14 cellular contexts compared by ENCODE assay signal in genomic region chr1:14914351-14914988, GRCh38.
DNase-seq lines count a peak whose midpoint lies in the region; ATAC-seq, FAIRE-seq and TF ChIP-seq lines count a peak whose summit lies in the region.
"Had no signal": no experiment of that assay in that cellular context is flagged by ENCODE, and none has a peak within 500 bp of the region (broad histone marks: within the 10 kb centered on the region; RNA-seq: fewer than 3 reads in every experiment).

No MANE protein-coding gene starts in this region.

- H3F3A ChIP-seq in SK-N-SH (replicated peaks; ENCODE audit: insufficient read depth): no peaks in the 10 kb centered on the region
- no peaks in the 10 kb centered on the region for H3F3A ChIP-seq in OCI-LY1 (ENCODE audit: insufficient read depth, low read length)

- no peaks in the 10 kb centered on the region for H3K9me1 ChIP-seq in keratinocyte (ENCODE audit: control insufficient read depth, extremely low read depth, insufficient read depth, low read length)

- H3K79me2 ChIP-seq in SK-N-SH (ENCODE audit: insufficient read depth) (no peaks in the 10 kb centered on the region), OCI-LY1 (ENCODE audit: insufficient read depth, low read length) (no peaks in the 10 kb centered on the region), keratinocyte (ENCODE audit: control insufficient read depth, insufficient read depth, low read length) (no peaks in the 10 kb centered on the region)

- ATAC-seq in SK-N-SH treated with all-trans-retinoic acid at 6 μM for 48 hours (no peak), HG03045 (IDR thresholded peaks at IDR 0.05; ENCODE audit: unreplicated experiment) (no peak)

- H3K9me2 ChIP-seq in SK-N-SH (no peaks in the 10 kb centered on the region), OCI-LY1 (ENCODE audit: low read depth, low read length) (no peaks in the 10 kb centered on the region)

- H3K27ac ChIP-seq in SK-N-SH (ENCODE audit: low read depth in 2 of 2, low read length in 1 of 2) (no peak overlapping the region), OCI-LY1 (ENCODE audit: low read depth, low read length, poor library complexity, severe bottlenecking) (peak overlapping the region; percentile 82), keratinocyte (ENCODE audit: control insufficient read depth, insufficient read depth, low read length) (no peak overlapping the region), tibial nerve (peak overlapping the region in 3 of 4 donors; percentile 30 to 75 (median 40))
- H3K27ac ChIP-seq: esophagus muscularis mucosa, foreskin keratinocyte, psoas muscle had no signal

- FAIRE-seq in keratinocyte (lab: Jason Lieb, UNC): no peak
- FAIRE-seq: A204.1, islet of Langerhans had no signal

- no peak for TF ChIP-seq EP300 in SK-N-SH (IDR thresholded peaks at IDR 0.05; ENCODE audit: borderline replicate concordance in 1 of 2, low read depth in 1 of 2, low read length in 1 of 2)
- TF ChIP-seq EP300 in tibial nerve (IDR thresholded peaks at IDR 0.05): no peak

- CTCF ChIA-PET in SK-N-SH (lab: Yijun Ruan, JAX): interaction anchor here (0.7 to 3.5 kb wide), 16 partner anchors 8 to 185 kb away, joined by 3 to 32 read pairs (median 3); no protein-coding TSS in a partner anchor

- H3K27me3 ChIP-seq in SK-N-SH (ENCODE audit: insufficient read depth): no peaks in the 10 kb centered on the region
- H3K27me3 ChIP-seq in OCI-LY1 (ENCODE audit: insufficient read depth, low read length): peaks cover 4% of the 10 kb centered on the region; the same call in 1 of the 2 replicates
- H3K27me3 ChIP-seq in keratinocyte (ENCODE audit: control insufficient read depth, extremely low read depth, insufficient read depth, low read length): no peaks in the 10 kb centered on the region
- H3K27me3 ChIP-seq in tibial nerve: no peaks in the 10 kb centered on the region
- H3K27me3 ChIP-seq: adrenal gland, esophagus muscularis mucosa, foreskin keratinocyte had no signal

- H3K4me3 ChIP-seq in SK-N-SH (ENCODE audit: low read depth in 2 of 2, low read length in 1 of 2) (no peak overlapping the region), OCI-LY1 (ENCODE audit: low read depth, low read length, poor library complexity, severe bottlenecking) (no peak overlapping the region), keratinocyte (ENCODE audit: control insufficient read depth in 2 of 3, extremely low read depth in 1 of 3, insufficient read depth in 2 of 3, low read depth in 1 of 3, low read length in 3 of 3) (no peak overlapping the region), tibial nerve (no peak overlapping the region)
- H3K4me3 ChIP-seq: adrenal gland, esophagus muscularis mucosa, psoas muscle had no signal

- no peak overlapping the region for H3K9ac ChIP-seq in SK-N-SH
- no peak overlapping the region for H3K9ac ChIP-seq in OCI-LY1 (ENCODE audit: low read length)
- H3K9ac ChIP-seq in keratinocyte (ENCODE audit: control insufficient read depth, extremely low read depth, insufficient read depth, low read length): no peak overlapping the region

- no peak overlapping the region for H2AFZ ChIP-seq in SK-N-SH (ENCODE audit: low read depth)
- no peak overlapping the region for H2AFZ ChIP-seq in OCI-LY1 (ENCODE audit: low read length)
- no peak overlapping the region for H2AFZ ChIP-seq in keratinocyte (ENCODE audit: control insufficient read depth, low read length)

- WGBS in SK-N-SH (ENCODE audit: low lambda C conversion rate): 92% methylated on average over 10 of the region's 11 CpGs
- 77 to 80% methylated on average over 11 of the region's 11 CpGs for WGBS in tibial nerve, 2 donors

- H3K4me2 ChIP-seq in SK-N-SH: no peak overlapping the region
- H3K4me2 ChIP-seq in OCI-LY1 (ENCODE audit: low read length): peak overlapping the region; percentile 27; the same call in 1 of the 2 replicates
- H3K4me2 ChIP-seq in keratinocyte (ENCODE audit: control insufficient read depth, extremely low read depth, insufficient read depth, low read depth, low read length): peak overlapping the region; percentile 66

- no peak for TF ChIP-seq POLR2A in tibial nerve (IDR thresholded peaks at IDR 0.05)

- H3K4me1 ChIP-seq in SK-N-SH (ENCODE audit: control insufficient read depth in 1 of 2, insufficient read depth in 2 of 2, low read depth in 1 of 2, low read length in 1 of 2) (peaks cover 0 to 7% of the 10 kb centered on the region in 2 experiments; a peak in 1 of 4 replicates), OCI-LY1 (ENCODE audit: insufficient read depth, low read length, severe bottlenecking) (peaks cover 21% of the 10 kb centered on the region), keratinocyte (ENCODE audit: control insufficient read depth, extremely low read depth, insufficient read depth, low read length) (peaks cover 32% of the 10 kb centered on the region), tibial nerve (peaks cover 0 to 35% (median 6%) of the 10 kb centered on the region in 4 donors)
- H3K4me1 ChIP-seq: adrenal gland, psoas muscle had no signal

- H4K20me1 ChIP-seq in SK-N-SH (ENCODE audit: insufficient read depth) (no peaks in the 10 kb centered on the region), OCI-LY1 (ENCODE audit: insufficient read depth, low read length) (no peaks in the 10 kb centered on the region), keratinocyte (ENCODE audit: control insufficient read depth, extremely low read depth, insufficient read depth, low read length) (no peaks in the 10 kb centered on the region)

- POLR2A ChIA-PET in SK-N-SH (lab: Yijun Ruan, JAX): no interaction called here

- TF ChIP-seq RAD21 in SK-N-SH (IDR thresholded peaks at IDR 0.05; ENCODE audit: low read length): no peak

- dilution Hi-C loops in keratinocyte (cut with MboI; ENCODE audit: extremely low pct_ligation_motif_present, low sequenced_read_pairs): no loop called here

- TF ChIP-seq CTCF in SK-N-SH (IDR thresholded peaks at IDR 0.05) (no peak), OCI-LY1 (IDR thresholded peaks at IDR 0.05; ENCODE audit: low read length) (no peak), keratinocyte (optimal IDR thresholded peaks at IDR 0.05 in 1 of 3, IDR thresholded peaks at IDR 0.05 in 1 of 3, conservative IDR thresholded peaks at IDR 0.05 in 1 of 3; ENCODE audit: extremely low read depth in 1 of 3, insufficient read depth in 2 of 3, low read length in 3 of 3) (no peak), tibial nerve (IDR thresholded peaks at IDR 0.05) (no peak)

- H3K36me3 ChIP-seq in SK-N-SH (replicated peaks in 1 of 2; ENCODE audit: control insufficient read depth in 1 of 2, insufficient read depth in 2 of 2, low read length in 1 of 2): no peaks in the 10 kb centered on the region
- no peaks in the 10 kb centered on the region for H3K36me3 ChIP-seq in OCI-LY1 (ENCODE audit: insufficient read depth, low read length)
- no peaks in the 10 kb centered on the region for H3K36me3 ChIP-seq in keratinocyte (ENCODE audit: control insufficient read depth in 2 of 2, extremely low read depth in 1 of 2, insufficient read depth in 2 of 2, low read length in 2 of 2)
- H3K36me3 ChIP-seq in tibial nerve: no peaks in the 10 kb centered on the region
- H3K36me3 ChIP-seq: adrenal gland, esophagus muscularis mucosa had no signal

- no peaks in the 10 kb centered on the region for H3K9me3 ChIP-seq in SK-N-SH
- H3K9me3 ChIP-seq in OCI-LY1 (ENCODE audit: low read length): no peaks in the 10 kb centered on the region
- no peaks in the 10 kb centered on the region for H3K9me3 ChIP-seq in keratinocyte (ENCODE audit: control insufficient read depth, low read depth, low read length)
- no peaks in the 10 kb centered on the region for H3K9me3 ChIP-seq in tibial nerve
- H3K9me3 ChIP-seq: adrenal gland, esophagus muscularis mucosa, psoas muscle had no signal

- DNase-seq in SK-N-SH (no peak), keratinocyte (ENCODE audit: low read depth, low spot score) (no peak), tibial nerve (ENCODE audit: low spot score in 2 of 2) (no peak)
- DNase-seq in effector CD4-positive, alpha-beta T cell: no peak
- no peak for DNase-seq in activated naive CD4-positive, alpha-beta T cell (lab: John Stamatoyannopoulos, UW)

TF ChIP-seq in SK-N-SH, 30 proteins besides CTCF, POLR2A, EP300 and RAD21:
- TF ChIP-seq MAX (IDR thresholded peaks at IDR 0.05; ENCODE audit: low read depth) (peak; percentile 35; the same call in 1 of the 2 replicates), GABPA (IDR thresholded peaks at IDR 0.05; ENCODE audit: low read depth) (no peak)

TF ChIP-seq in SK-N-SH treated with all-trans-retinoic acid at 6 μM for 48 hours, 23 proteins besides CTCF, POLR2A, EP300 and RAD21 (continues in another document):
- TF ChIP-seq ZFP3 (CRISPR knock-in tag; IDR thresholded peaks at IDR 0.05) (no peak), ZNF565 (CRISPR knock-in tag; conservative IDR thresholded peaks at IDR 0.05; ENCODE audit: low read depth) (no peak), BACH2 (CRISPR knock-in tag; IDR thresholded peaks at IDR 0.05; ENCODE audit: borderline replicate concordance) (no peak), PATZ1 (CRISPR knock-in tag; IDR thresholded peaks at IDR 0.05; ENCODE audit: borderline replicate concordance) (no peak), PPARA (CRISPR knock-in tag; IDR thresholded peaks at IDR 0.05; ENCODE audit: borderline replicate concordance) (no peak), TOX (CRISPR knock-in tag; IDR thresholded peaks at IDR 0.05; ENCODE audit: borderline replicate concordance) (no peak)

Comparison
In these comparisons a context has a peak if more than half of its experiments do, and no peak if none do; other contexts are left out.
1. H3K27ac ChIP-seq: peak in OCI-LY1 (single experiment) and tibial nerve (3 of 4); none in SK-N-SH (0 of 2) and keratinocyte (single experiment).